ENCODE assay signal across 1 cellular context in the genomic region with DNA sequence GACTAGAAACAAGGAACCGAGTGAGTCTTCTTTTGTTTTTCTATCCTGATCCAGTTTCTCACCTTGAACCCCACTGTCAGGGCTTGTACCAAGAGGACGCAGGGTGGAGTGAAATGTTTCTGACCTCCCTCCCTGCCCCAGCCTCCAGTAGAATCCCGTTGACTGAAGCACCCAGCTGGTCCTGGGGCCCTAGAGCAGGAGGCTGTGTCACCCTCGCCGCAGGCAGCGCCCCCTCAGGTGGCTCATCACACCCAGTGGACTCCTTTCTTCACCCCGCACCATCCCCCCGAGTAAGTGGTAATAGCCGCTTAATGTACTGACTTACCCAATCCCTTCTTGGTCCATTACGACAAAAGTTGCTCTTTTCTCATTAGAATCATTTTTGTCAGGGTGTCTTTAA.
TF ChIP-seq lines count a peak whose summit lies in the region.

No MANE protein-coding gene starts in this region.

TF ChIP-seq in SK-N-SH, 30 proteins besides CTCF, POLR2A, EP300 and RAD21 (continued from another document):
- TF ChIP-seq ZBTB33 (IDR thresholded peaks at IDR 0.05; ENCODE audit: borderline replicate concordance, low read depth) (no peak), EZH2phosphoT487 (IDR thresholded peaks at IDR 0.05; ENCODE audit: borderline replicate concordance, low read depth) (no peak)
